In the genomic region with DNA sequence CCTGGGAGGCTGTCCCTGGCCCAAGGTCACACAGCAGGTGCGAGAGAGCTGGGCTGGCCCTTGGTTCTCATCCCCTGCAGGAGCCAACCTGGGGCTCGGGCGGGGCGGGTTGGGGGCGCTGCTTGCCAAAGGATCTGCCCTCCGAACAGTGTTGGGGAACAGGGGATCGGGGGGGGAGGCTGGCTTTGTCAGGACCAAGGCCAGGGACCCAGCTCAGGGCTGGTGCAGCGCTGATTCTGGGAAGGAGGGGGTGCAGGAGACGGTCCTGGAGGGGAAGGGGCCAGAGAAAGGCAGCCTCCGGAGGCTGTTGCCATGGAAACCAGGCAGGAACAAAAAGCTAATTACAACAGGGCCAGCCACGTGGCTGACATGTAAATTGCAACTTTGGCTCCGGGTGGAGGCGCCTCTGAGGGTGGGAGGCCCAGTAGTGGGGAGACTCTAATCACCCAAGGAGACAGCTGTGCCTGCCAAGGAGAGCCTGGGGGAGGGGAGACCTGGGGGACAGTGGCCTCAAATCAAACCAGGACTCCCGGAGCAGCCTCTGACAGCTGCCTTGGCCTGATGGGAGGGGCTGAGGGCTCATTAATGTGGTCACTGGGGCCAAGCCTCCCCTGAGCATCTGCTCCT, we compare ENCODE assay signal across 9 cellular contexts. TPM values are rescaled to one million over a fixed set of nuclear protein-coding genes. Genes with fewer than 3 reads are reported as not detected.
DNase-seq lines count a peak whose midpoint lies in the region; ATAC-seq and TF ChIP-seq lines count a peak whose summit lies in the region.
"Had no signal": no experiment of that assay in that cellular context is flagged by ENCODE, and none has a peak within 500 bp of the region (broad histone marks: within the 10 kb centered on the region; RNA-seq: fewer than 3 reads in every experiment).

No MANE protein-coding gene starts in this region.

- H3K9me2 ChIP-seq in HCT116 (ENCODE audit: insufficient read depth): no peaks in the 10 kb centered on the region

- TF ChIP-seq RAD21 in HCT116 (IDR thresholded peaks at IDR 0.05; ENCODE audit: low read depth): no peak

- DNase-seq in C1 segment of cervical spinal cord (lab: John Stamatoyannopoulos, UW) (peak in 9 of 14 donors; percentile 16 to 67 (median 37)), HCT116 (ENCODE audit: low read depth, low spot score) (no peak), RPMI8226 (peak; percentile 74), esophagus squamous epithelium (lab: John Stamatoyannopoulos, UW) (no peak), HPDE6-E6E7 (ENCODE audit: extremely low spot score) (no peak), activated gamma-delta T cell (lab: John Stamatoyannopoulos, UW) (no peak)
- DNase-seq in naive thymus-derived CD8-positive, alpha-beta T cell: peak in 7 of 10 donors; percentile 30 to 66 (median 48)

- no peak for ATAC-seq in HCT116
- ATAC-seq in naive thymus-derived CD8-positive, alpha-beta T cell: peak; percentile 27 to 43

- H3K4me2 ChIP-seq in HCT116 (ENCODE audit: low read length): peak overlapping the region; percentile 79

- peak overlapping the region; percentile 100; the same call in 1 of the 2 replicates for H3K27ac ChIP-seq in HCT116 (ENCODE audit: low read depth, low read length)
- H3K27ac ChIP-seq in esophagus squamous epithelium: no peak overlapping the region
- H3K27ac ChIP-seq: neutrophil had no signal

- H3K79me2 ChIP-seq in HCT116 (ENCODE audit: insufficient read depth, low read length): peaks cover 58% of the 10 kb centered on the region

- CTCF ChIA-PET in HCT116 (lab: Charles Lee): interaction anchor here (5.1 kb wide), 1 partner anchor 15 kb away, joined by 57 read pairs; no protein-coding TSS in a partner anchor

- no peaks in the 10 kb centered on the region for H3K36me3 Mint-ChIP-seq in dendritic cell treated with granulocyte-macrophage colony-stimulating factor and Interleukin-4, amounts not matched to agents 40 ng/mL and 50 ng/mL, for 4 days (ENCODE audit: low read depth)
- H3K36me3 Mint-ChIP-seq in naive thymus-derived CD8-positive, alpha-beta T cell: no peaks in the 10 kb centered on the region

- H3K27me3 Mint-ChIP-seq in dendritic cell treated with granulocyte-macrophage colony-stimulating factor and Interleukin-4, amounts not matched to agents 40 ng/mL and 50 ng/mL, for 4 days: peaks cover 75% of the 10 kb centered on the region
- peaks cover 0 to 60% (median 22%) of the 10 kb centered on the region in 5 donors for H3K27me3 Mint-ChIP-seq in naive thymus-derived CD8-positive, alpha-beta T cell

- H3K36me3 ChIP-seq in HCT116 (ENCODE audit: control insufficient read depth in 1 of 2, insufficient read depth in 2 of 2, low read length in 2 of 2) (peaks cover 11 to 13% of the 10 kb centered on the region in 2 experiments; a peak in 3 of 4 replicates), esophagus squamous epithelium (no peaks in the 10 kb centered on the region)
- H3K36me3 ChIP-seq: neutrophil had no signal

- peak overlapping the region; percentile 74 for H3K9ac ChIP-seq in HCT116 (ENCODE audit: low read length)

- TF ChIP-seq CTCF in HCT116 (IDR thresholded peaks at IDR 0.05 in 2 of 3, conservative IDR thresholded peaks at IDR 0.05 in 1 of 3; ENCODE audit: borderline replicate concordance in 1 of 3, insufficient read depth in 1 of 3, low read depth in 2 of 3, low read length in 2 of 3) (no peak), esophagus squamous epithelium (IDR thresholded peaks at IDR 0.05) (no peak)

- no peaks in the 10 kb centered on the region for H3K9me3 Mint-ChIP-seq in dendritic cell treated with granulocyte-macrophage colony-stimulating factor and Interleukin-4, amounts not matched to agents 40 ng/mL and 50 ng/mL, for 4 days
- H3K9me3 Mint-ChIP-seq in naive thymus-derived CD8-positive, alpha-beta T cell: no peaks in the 10 kb centered on the region

- H3K4me1 ChIP-seq in HCT116 (ENCODE audit: control insufficient read depth in 1 of 2, insufficient read depth in 2 of 2, low read length in 2 of 2) (peaks cover 26 to 64% of the 10 kb centered on the region in 2 experiments), esophagus squamous epithelium (peaks cover 42 to 66% (median 47%) of the 10 kb centered on the region in 3 donors)

- peak overlapping the region; percentile 39 for H3K4me3 Mint-ChIP-seq in dendritic cell treated with granulocyte-macrophage colony-stimulating factor and Interleukin-4, amounts not matched to agents 40 ng/mL and 50 ng/mL, for 4 days
- H3K4me3 Mint-ChIP-seq in naive thymus-derived CD8-positive, alpha-beta T cell: peak overlapping the region in 4 of 10 donors; percentile 16 to 58 (median 29)

- no peak overlapping the region for H3K27ac Mint-ChIP-seq in dendritic cell treated with granulocyte-macrophage colony-stimulating factor and Interleukin-4, amounts not matched to agents 40 ng/mL and 50 ng/mL, for 4 days
- no peak overlapping the region for H3K27ac Mint-ChIP-seq in naive thymus-derived CD8-positive, alpha-beta T cell

- no peaks in the 10 kb centered on the region for H3K27me3 ChIP-seq in HCT116 (ENCODE audit: insufficient read depth, low read length)
- H3K27me3 ChIP-seq in esophagus squamous epithelium: peaks cover 0 to 93% (median 4%) of the 10 kb centered on the region in 4 donors

- BruUV-seq in HCT116 (replicated peaks; lab: Mats Ljungman, UMichigan): no TSS peak

- TF ChIP-seq POLR2A in HCT116 (IDR thresholded peaks at IDR 0.05; ENCODE audit: borderline replicate concordance, extremely low read depth, insufficient read depth, insufficient read length) (no peak), esophagus squamous epithelium (IDR thresholded peaks at IDR 0.05) (no peak)

- no peak overlapping the region for H2AFZ ChIP-seq in HCT116 (ENCODE audit: low read depth, low read length, poor library complexity, severe bottlenecking)

- RAD21 ChIA-PET in HCT116 (lab: Charles Lee; ENCODE audit: low non-redundant PET in 1 of 2, low total read pairs in 2 of 2, uncharacterized antibody in 2 of 2, unreplicated experiment in 2 of 2): no interaction called here

- intact Hi-C loops in HCT116 (cut with micrococcal nuclease): loop anchor here (5.0 kb wide), 1 partner anchor 52 kb away; the partner anchor contains the start of gene TCF25
- intact Hi-C loops in dendritic cell treated with granulocyte-macrophage colony-stimulating factor and Interleukin-4, amounts not matched to agents 40 ng/mL and 50 ng/mL, for 4 days (cut with micrococcal nuclease): loop anchor here (5.0 kb wide), 1 partner anchor 48 kb away; no protein-coding TSS in a partner anchor
- intact Hi-C loops in esophagus squamous epithelium (cut with DNase I): no loop called here

- H3K9me3 ChIP-seq in HCT116 (ENCODE audit: control insufficient read depth in 1 of 2, insufficient read depth in 1 of 2, low read depth in 1 of 2, low read length in 2 of 2) (no peaks in the 10 kb centered on the region), esophagus squamous epithelium (no peaks in the 10 kb centered on the region)
- H3K9me3 ChIP-seq: neutrophil had no signal

- H4K20me1 ChIP-seq in HCT116 (ENCODE audit: insufficient read depth): peaks cover 8% of the 10 kb centered on the region; the same call in 1 of the 2 replicates

- H3K4me3 ChIP-seq in HCT116 (replicated peaks in 1 of 2; ENCODE audit: low read depth in 1 of 2, low read length in 2 of 2) (peak overlapping the region; percentile 74 to 91), esophagus squamous epithelium (peak overlapping the region in 2 of 4 donors; percentile 56 to 80)

- 3 to 7% methylated on average over 9 to 11 of the region's 14 CpGs for WGBS in esophagus squamous epithelium, 2 donors

- POLR2A ChIA-PET in HCT116 (lab: Charles Lee): interaction anchor here (0.9 to 3.5 kb wide), 7 partner anchors 13 to 108 kb away, joined by 3 to 21 read pairs (median 8); partner anchors contain the start of gene FANCA
- POLR2A ChIA-PET in naive thymus-derived CD8-positive, alpha-beta T cell (lab: Charles Lee): interaction anchor here (0.7 to 1.5 kb wide), 3 partner anchors 30 to 266 kb away, joined by 3 to 4 read pairs (median 4); no protein-coding TSS in a partner anchor

- H3K4me1 Mint-ChIP-seq in dendritic cell treated with granulocyte-macrophage colony-stimulating factor and Interleukin-4, amounts not matched to agents 40 ng/mL and 50 ng/mL, for 4 days (ENCODE audit: low read depth): peaks cover 49% of the 10 kb centered on the region
- H3K4me1 Mint-ChIP-seq in naive thymus-derived CD8-positive, alpha-beta T cell: peaks cover 12 to 40% (median 30%) of the 10 kb centered on the region in 4 donors

TF ChIP-seq in HCT116, 20 proteins besides CTCF, POLR2A, EP300 and RAD21:
- TF ChIP-seq, protein P1, sequence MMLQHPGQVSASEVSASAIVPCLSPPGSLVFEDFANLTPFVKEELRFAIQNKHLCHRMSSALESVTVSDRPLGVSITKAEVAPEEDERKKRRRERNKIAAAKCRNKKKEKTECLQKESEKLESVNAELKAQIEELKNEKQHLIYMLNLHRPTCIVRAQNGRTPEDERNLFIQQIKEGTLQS (IDR thresholded peaks at IDR 0.05): no peak
- TF ChIP-seq POLR2AphosphoS5 (IDR thresholded peaks at IDR 0.05; ENCODE audit: low read depth, low read length) (0 out of 2 replicates have a peak, but pooled peaks have one; percentile 4), SIN3A (IDR thresholded peaks at IDR 0.05; ENCODE audit: low read depth) (no peak), EZH2 (IDR thresholded peaks at IDR 0.05) (no peak)

RNA-seq across cellular contexts. Expression of gene TUBB3, which starts 1.3 kb away (rescaled TPM):
- total RNA-seq in HCT116 (2021; ENCODE audit: unreplicated experiment) (173 TPM), esophagus squamous epithelium (1 to 10 TPM in 3 of 4 donors, not detected in 1; 2.2 to 9.6 (median 8.0) TPM)
- 213 and 219 TPM in 2 replicates for polyA plus RNA-seq in HCT116 (2012)
- under 1 TPM in 1 of 2 experiments, not detected in 1; 0.31 TPM for total RNA-seq in naive thymus-derived CD8-positive, alpha-beta T cell
- polyA plus RNA-seq in naive thymus-derived CD8-positive, alpha-beta T cell: not detected

RNA-seq across cellular contexts. Expression of gene MC1R, which starts 5.7 kb away (rescaled TPM):
- 12.2 TPM for total RNA-seq in HCT116 (2021; ENCODE audit: unreplicated experiment)
- 9.9 and 12.5 TPM in 2 replicates for polyA plus RNA-seq in HCT116 (2012)
- total RNA-seq in naive thymus-derived CD8-positive, alpha-beta T cell: 10 to 100 TPM; 10.2 to 10.3 TPM
- under 1 TPM in 1 of 3 donors, not detected in 2; 0.63 TPM for polyA plus RNA-seq in naive thymus-derived CD8-positive, alpha-beta T cell
- total RNA-seq in esophagus squamous epithelium: 1 to 10 TPM; 1.1 to 3.4 (median 2.0) TPM

RNA-seq across cellular contexts. Expression of gene DEF8, which starts 24.1 kb away (rescaled TPM):
- total RNA-seq in HCT116 (2021; ENCODE audit: unreplicated experiment) (109 TPM), esophagus squamous epithelium (10 to 100 TPM; 43.5 to 63.0 (median 52.4) TPM)
- 105 and 108 TPM in 2 replicates for polyA plus RNA-seq in HCT116 (2012)
- total RNA-seq in naive thymus-derived CD8-positive, alpha-beta T cell: 10 to 100 TPM; 44.3 to 48.1 TPM
- polyA plus RNA-seq in naive thymus-derived CD8-positive, alpha-beta T cell: 10 to 100 TPM; 21.5 to 26.3 (median 25.8) TPM

RNA-seq across cellular contexts. Expression of gene TCF25, which starts 51.0 kb away (rescaled TPM):
- 345 TPM for total RNA-seq in HCT116 (2021; ENCODE audit: unreplicated experiment)
- polyA plus RNA-seq in HCT116 (2012): 354 and 371 TPM in 2 replicates
- 100 to 1,000 TPM; 260 to 294 TPM for total RNA-seq in naive thymus-derived CD8-positive, alpha-beta T cell
- 100 to 1,000 TPM in 1 of 3 donors, 10 to 100 TPM in 2; 86.8 to 107 (median 95.4) TPM for polyA plus RNA-seq in naive thymus-derived CD8-positive, alpha-beta T cell
- total RNA-seq in esophagus squamous epithelium: 100 to 1,000 TPM in 2 of 4 donors, 10 to 100 TPM in 2; 79.7 to 124 (median 101) TPM

Comparison
In these comparisons a context has a peak if more than half of its experiments do, and no peak if none do; other contexts are left out.
1. DNase-seq: peak in C1 segment of cervical spinal cord (9 of 14), RPMI8226 (single experiment) and naive thymus-derived CD8-positive, alpha-beta T cell (7 of 10); none in HCT116 (single experiment), esophagus squamous epithelium (single experiment), HPDE6-E6E7 (single experiment) and activated gamma-delta T cell (single experiment).
2. RNA of gene TUBB3, which starts 1.3 kb away (total RNA-seq): 173 TPM in HCT116 (single experiment); 2.2 to 9.6 TPM in esophagus squamous epithelium and 0.31 TPM in naive thymus-derived CD8-positive, alpha-beta T cell; every median in the first group is over 10 times any median in the second.